Comparison of ENCODE assay signal across 2 cellular contexts in genomic region chr5:136043551-136043950, GRCh38.
TF ChIP-seq lines count a peak whose summit lies in the region.

No MANE protein-coding gene starts in this region.

TF ChIP-seq in A549, 52 proteins besides CTCF, POLR2A, EP300 and RAD21:
- no peak for TF ChIP-seq MYC (IDR thresholded peaks at IDR 0.05; ENCODE audit: borderline replicate concordance, low read length)

TF ChIP-seq in IMR-90, 13 proteins besides CTCF, POLR2A, EP300 and RAD21:
- no peak for TF ChIP-seq MAZ (IDR thresholded peaks at IDR 0.05; ENCODE audit: borderline replicate concordance, low read depth, low read length)
- no peak for TF ChIP-seq RCOR1 (IDR thresholded peaks at IDR 0.05; ENCODE audit: insufficient replicate concordance, low read length)
- TF ChIP-seq MXI1 (IDR thresholded peaks at IDR 0.05; ENCODE audit: borderline replicate concordance, low read depth, low read length), result no peak
- no peak for TF ChIP-seq FOS (IDR thresholded peaks at IDR 0.05; ENCODE audit: low read depth, low read length)
- TF ChIP-seq USF2 (IDR thresholded peaks at IDR 0.05; ENCODE audit: low read depth, low read length), result no peak
- no peak for TF ChIP-seq NFE2L2 (IDR thresholded peaks at IDR 0.05; ENCODE audit: low read depth, low read length)
